In genomic region chr21:31509108-31510017, GRCh38 we compare ENCODE assay signal across 9 cellular contexts.
DNase-seq lines count a peak whose midpoint lies in the region; ATAC-seq and TF ChIP-seq lines count a peak whose summit lies in the region.
"Had no signal": no experiment of that assay in that cellular context is flagged by ENCODE, and none has a peak within 500 bp of the region (broad histone marks: within the 10 kb centered on the region; RNA-seq: fewer than 3 reads in every experiment).

No MANE protein-coding gene starts in this region.

- H3K4me3 Mint-ChIP-seq in GM23338 = no peak overlapping the region
- H3K4me3 Mint-ChIP-seq in activated CD4-positive, alpha-beta T cell treated with anti-CD3 and anti-CD28 coated beads, Interleukin-2, amount 10 ng/mL, durations not matched to agents 7 days and 5 days = peak overlapping the region; percentile 11

- H3K4me2 ChIP-seq in GM23338 = no peak overlapping the region

- no peak overlapping the region for H3K4me3 ChIP-seq in GM23338
- H3K4me3 ChIP-seq in testis = no peak overlapping the region
- H3K4me3 ChIP-seq: right lobe of liver had no signal

- WGBS in testis, 2 donors = 80 to 84% methylated on average over 15 to 18 of the region's 18 CpGs

- no peaks in the 10 kb centered on the region; the same call in 1 of the 2 replicates for H4K20me1 ChIP-seq in GM23338 (replicated peaks; ENCODE audit: insufficient read depth)

- no peak overlapping the region for H3K27ac ChIP-seq in GM23338 (ENCODE audit: low read depth)
- no peak overlapping the region for H3K27ac ChIP-seq in testis
- H3K27ac ChIP-seq: right lobe of liver had no signal

- H3K9me3 ChIP-seq in testis = no peaks in the 10 kb centered on the region
- H3K9me3 ChIP-seq: right lobe of liver had no signal

- peaks cover 8% of the 10 kb centered on the region for H3K27me3 Mint-ChIP-seq in GM23338 (ENCODE audit: insufficient read depth, low read depth, poor library complexity)
- peaks cover 19% of the 10 kb centered on the region for H3K27me3 Mint-ChIP-seq in activated CD4-positive, alpha-beta T cell treated with anti-CD3 and anti-CD28 coated beads, Interleukin-2, amount 10 ng/mL, durations not matched to agents 7 days and 5 days

- peak; percentile 62 to 74 for TF ChIP-seq CTCF in GM23338 (conservative IDR thresholded peaks at IDR 0.05; ENCODE audit: low read depth in 2 of 2)
- no peak for TF ChIP-seq CTCF in testis (IDR thresholded peaks at IDR 0.05)

- CTCF ChIA-PET in activated CD4-positive, alpha-beta T cell treated with anti-CD3 and anti-CD28 coated beads, Interleukin-2, amount 10 ng/mL, durations not matched to agents 7 days and 5 days (lab: Charles Lee) = interaction anchor here (0.8 to 1.1 kb wide), 3 partner anchors 13 to 325 kb away, joined by 3 to 4 read pairs (median 3); no protein-coding TSS in a partner anchor

- no peak overlapping the region for H2AFZ ChIP-seq in GM23338

- POLR2A ChIA-PET in activated CD4-positive, alpha-beta T cell treated with anti-CD3 and anti-CD28 coated beads, Interleukin-2, amount 10 ng/mL, durations not matched to agents 7 days and 5 days (lab: Charles Lee) = no interaction called here

- H3K9me2 ChIP-seq in GM23338 (ENCODE audit: insufficient read depth) = no peaks in the 10 kb centered on the region

- H3K4me1 ChIP-seq in GM23338 (ENCODE audit: insufficient read depth) = peaks cover 3% of the 10 kb centered on the region; the same call in 1 of the 2 replicates
- peaks cover 2% of the 10 kb centered on the region for H3K4me1 ChIP-seq in testis
- H3K4me1 ChIP-seq: right lobe of liver had no signal

- TF ChIP-seq POLR2A in testis (IDR thresholded peaks at IDR 0.05) = no peak

- intact Hi-C loops in testis (cut with DNase I; ENCODE audit: low total_unique reads) = no loop called here

- no peaks in the 10 kb centered on the region for H3K9me3 Mint-ChIP-seq in GM23338
- no peaks in the 10 kb centered on the region for H3K9me3 Mint-ChIP-seq in activated CD4-positive, alpha-beta T cell treated with anti-CD3 and anti-CD28 coated beads, Interleukin-2, amount 10 ng/mL, durations not matched to agents 7 days and 5 days

- H3K36me3 Mint-ChIP-seq in GM23338 (ENCODE audit: low read depth) = no peaks in the 10 kb centered on the region; the same call in 2 of the 3 replicates
- no peaks in the 10 kb centered on the region for H3K36me3 Mint-ChIP-seq in activated CD4-positive, alpha-beta T cell treated with anti-CD3 and anti-CD28 coated beads, Interleukin-2, amount 10 ng/mL, durations not matched to agents 7 days and 5 days (ENCODE audit: low read depth)

- peak; percentile 70 for ATAC-seq in GM23338

- H3K36me3 ChIP-seq in GM23338 (ENCODE audit: insufficient read depth) (no peaks in the 10 kb centered on the region), testis (ENCODE audit: low read depth, missing control alignments) (no peaks in the 10 kb centered on the region)
- H3K36me3 ChIP-seq: right lobe of liver had no signal

- peak overlapping the region; percentile 87 for H3K27ac Mint-ChIP-seq in GM23338
- H3K27ac Mint-ChIP-seq in activated CD4-positive, alpha-beta T cell treated with anti-CD3 and anti-CD28 coated beads, Interleukin-2, amount 10 ng/mL, durations not matched to agents 7 days and 5 days = peak overlapping the region; percentile 86

- H3K79me2 ChIP-seq in GM23338 (replicated peaks; ENCODE audit: insufficient read depth) = peaks cover 39% of the 10 kb centered on the region

- DNase-seq in ELF-1 (ENCODE audit: low read depth, low spot score) = peak; percentile 93
- peak; percentile 84 for DNase-seq in GM23338 (ENCODE audit: low spot score)
- DNase-seq in NCI-H1694 (lab: John Stamatoyannopoulos, UW) = peak; percentile 33
- DNase-seq in activated CD4-positive, alpha-beta T cell treated with anti-CD3 and anti-CD28 coated beads, Interleukin-2, amount 10 ng/mL, durations not matched to agents 7 days and 5 days = peak; percentile 88
- peak; percentile 27 for DNase-seq in effector CD8-positive, alpha-beta T cell (lab: John Stamatoyannopoulos, UW)
- peak; percentile 55 to 81 (median 70) for DNase-seq in stimulated activated CD4-positive, alpha-beta T cell treated with anti-CD3 and anti-CD28 coated beads, Interleukin-1b, Interleukin-23, amount 100 ng/mL, for 24 hours (ENCODE audit: low read depth in 4 of 4, low spot score in 1 of 4)
- DNase-seq in testis = no peak
- no peak for DNase-seq in retina
- DNase-seq: right lobe of liver had no signal

- 0 out of 2 replicates have a peak, but pooled peaks cover 2% of the 10 kb centered on the region for H3F3A ChIP-seq in GM23338 (replicated peaks; ENCODE audit: low read depth)

- H3K27me3 ChIP-seq in GM23338 (ENCODE audit: insufficient read depth) (no peaks in the 10 kb centered on the region), testis (no peaks in the 10 kb centered on the region)
- H3K27me3 ChIP-seq: right lobe of liver had no signal

- H3K4me1 Mint-ChIP-seq in GM23338 = peaks cover 32% of the 10 kb centered on the region
- H3K4me1 Mint-ChIP-seq in activated CD4-positive, alpha-beta T cell treated with anti-CD3 and anti-CD28 coated beads, Interleukin-2, amount 10 ng/mL, durations not matched to agents 7 days and 5 days = peaks cover 51% of the 10 kb centered on the region

TF ChIP-seq in GM23338, 12 proteins besides CTCF, POLR2A, EP300 and RAD21:
- TF ChIP-seq REST (IDR thresholded peaks at IDR 0.05; ENCODE audit: unreplicated experiment) (no peak), CREB1 (CRISPR knock-in tag; IDR thresholded peaks at IDR 0.05; ENCODE audit: low read depth) (0 out of 2 replicates have a peak, but pooled peaks have one; percentile 6), STAT1 (IDR thresholded peaks at IDR 0.05; ENCODE audit: unreplicated experiment) (no peak), EZH2 (IDR thresholded peaks at IDR 0.05; ENCODE audit: low read depth, unreplicated experiment) (no peak)

Comparison
In these comparisons a context has a peak if more than half of its experiments do, and no peak if none do; other contexts are left out.
1. DNase-seq: peak in ELF-1 (single experiment), GM23338 (single experiment), NCI-H1694 (single experiment), activated CD4-positive, alpha-beta T cell treated with anti-CD3 and anti-CD28 coated beads, Interleukin-2, amount 10 ng/mL, durations not matched to agents 7 days and 5 days (single experiment), effector CD8-positive, alpha-beta T cell (single experiment) and stimulated activated CD4-positive, alpha-beta T cell treated with anti-CD3 and anti-CD28 coated beads, Interleukin-1b, Interleukin-23, amount 100 ng/mL, for 24 hours (4 of 4); none in testis (single experiment) and retina (single experiment).
2. CTCF ChIP-seq: peak in GM23338 (2 of 2); none in testis (0 of 3).